In genomic region chr2:181891966-181892794, GRCh38 we compare ENCODE assay signal across 8 cellular contexts. TPM values are rescaled to one million over a fixed set of nuclear protein-coding genes. Genes with fewer than 3 reads are reported as not detected.
DNase-seq lines count a peak whose midpoint lies in the region; ATAC-seq, FAIRE-seq and TF ChIP-seq lines count a peak whose summit lies in the region.

No MANE protein-coding gene starts in this region.

- H3K9me3 ChIP-seq in HepG2 (ENCODE audit: low read length), result no peaks in the 10 kb centered on the region

- intact Hi-C loops in HepG2 (cut with micrococcal nuclease; ENCODE audit: unreplicated experiment), result loop anchor here (2.0 to 10.0 kb wide), 4 partner anchors 15 to 823 kb away; partner anchors contain the start of gene DNAJC10

- H3K4me1 ChIP-seq in HepG2 (ENCODE audit: insufficient read depth, low read length), result peaks cover 59% of the 10 kb centered on the region

- no peak for DNase-seq in AG09309 (ENCODE audit: low read depth)
- DNase-seq in NCI-H345 (lab: John Stamatoyannopoulos, UW), result peak; percentile 63
- DNase-seq in activated CD4-positive, alpha-beta T cell treated with anti-CD3 and anti-CD28 coated beads for 4 hours, result peak; percentile 50
- peak; percentile 88 for DNase-seq in coronary artery (ENCODE audit: low spot score)
- DNase-seq in HepG2 (ENCODE audit: low spot score), result peak; percentile 72
- peak; percentile 40 to 42 for DNase-seq in stimulated activated CD4-positive, alpha-beta T cell treated with anti-CD3 and anti-CD28 coated beads, Interleukin-4, amount 100 ng/mL, for 48 hours (ENCODE audit: low read depth in 2 of 2)

- under 1% methylated on average over 55 of the region's 83 CpGs for WGBS in HepG2 (ENCODE audit: low lambda C conversion rate)

- H3K27ac ChIP-seq in coronary artery (peak overlapping the region; percentile 95 to 99), HepG2 (ENCODE audit: extremely low read length, insufficient read depth, low read length) (peak overlapping the region; percentile 96)

- H3K9ac ChIP-seq in HepG2 (ENCODE audit: insufficient read depth, low read depth, low read length), result peak overlapping the region; percentile 93

- H3K36me3 ChIP-seq in HepG2 (replicated peaks in 1 of 2; ENCODE audit: control insufficient read depth in 1 of 2, insufficient read depth in 2 of 2, low read length in 2 of 2), result peaks cover 0 to 6% of the 10 kb centered on the region in 2 experiments; a peak in 1 of 5 replicates

- BruUV-seq in HepG2 (replicated peaks; lab: Mats Ljungman, UMichigan), result TSS peak; percentile 75

- TF ChIP-seq EP300 in HepG2 (IDR thresholded peaks at IDR 0.05; ENCODE audit: low read depth in 2 of 2, low read length in 2 of 2) (no peak), HepG2 (CRISPR knock-in tag; IDR thresholded peaks at IDR 0.05; ENCODE audit: borderline replicate concordance) (no peak)

- TF ChIP-seq POLR2A in HepG2 (IDR thresholded peaks at IDR 0.05; ENCODE audit: insufficient read depth in 1 of 2, low read depth in 2 of 2, low read length in 2 of 2), result peak; percentile 66 to 91

- H3K4me3 ChIP-seq in AG09309 (ENCODE audit: control insufficient read depth, low read depth, low read length) (peak overlapping the region; percentile 87), coronary artery (peak overlapping the region; percentile 86), HepG2 (replicated peaks in 1 of 3; ENCODE audit: insufficient read depth in 1 of 3, low read depth in 2 of 3, low read length in 3 of 3) (peak overlapping the region; percentile 79 to 96 (median 80))

- H3K79me2 ChIP-seq in HepG2 (ENCODE audit: insufficient read depth, low read length), result peaks cover 45% of the 10 kb centered on the region

- peaks cover 4% of the 10 kb centered on the region; the same call in 1 of the 2 replicates for H4K20me1 ChIP-seq in HepG2 (ENCODE audit: insufficient read depth, low read length)

- no peaks in the 10 kb centered on the region for H3K27me3 ChIP-seq in HepG2 (ENCODE audit: control insufficient read depth in 1 of 2, insufficient read depth in 2 of 2, low read length in 2 of 2)

- peak; percentile 35; the same call in 1 of the 2 replicates for TF ChIP-seq RAD21 in HepG2 (CRISPR knock-in tag; IDR thresholded peaks at IDR 0.05)

- TF ChIP-seq CTCF in AG09309 (IDR thresholded peaks at IDR 0.05; ENCODE audit: control insufficient read depth, insufficient read depth, low read depth, low read length, missing control alignments) (no peak), coronary artery (IDR thresholded peaks at IDR 0.05) (no peak), HepG2 (CRISPR knock-in tag; IDR thresholded peaks at IDR 0.05) (peak; percentile 63)

- H3K4me2 ChIP-seq in HepG2 (ENCODE audit: low read depth, low read length), result peak overlapping the region; percentile 83

- no peak for FAIRE-seq in HepG2 (lab: Jason Lieb, UNC)

- in situ Hi-C loops in HepG2 (cut with HindIII; ENCODE audit: extremely low pct_ligation_motif_present, low pct_unique_long_range_greater_than_20kb), result loop anchor here (5.0 kb wide), 1 partner anchor 140 kb away; no protein-coding TSS in a partner anchor

- ATAC-seq in GM18867 (IDR thresholded peaks at IDR 0.05; ENCODE audit: unreplicated experiment), result peak; percentile 58
- peak; percentile 44 for ATAC-seq in HG03095 (IDR thresholded peaks at IDR 0.05; ENCODE audit: unreplicated experiment)
- ATAC-seq in HepG2, result peak; percentile 87

- CTCF ChIA-PET in HepG2 (lab: Yijun Ruan, JAX; ENCODE audit: low intra/inter-chr PET ratio, low total read pairs), result interaction anchor here (0.7 to 1.1 kb wide), 3 partner anchors 10 to 149 kb away, joined by 4 read pairs; no protein-coding TSS in a partner anchor

- H2AFZ ChIP-seq in HepG2 (ENCODE audit: low read length), result no peak overlapping the region

- POLR2A ChIA-PET in HepG2 (lab: Yijun Ruan, JAX), result interaction anchor here (0.8 to 1.9 kb wide), 5 partner anchors 8 to 105 kb away, joined by 3 to 7 read pairs (median 4); no protein-coding TSS in a partner anchor

TF ChIP-seq in HepG2, 621 proteins besides CTCF, POLR2A, EP300 and RAD21 (continues in another document):
- TF ChIP-seq, protein P1, sequence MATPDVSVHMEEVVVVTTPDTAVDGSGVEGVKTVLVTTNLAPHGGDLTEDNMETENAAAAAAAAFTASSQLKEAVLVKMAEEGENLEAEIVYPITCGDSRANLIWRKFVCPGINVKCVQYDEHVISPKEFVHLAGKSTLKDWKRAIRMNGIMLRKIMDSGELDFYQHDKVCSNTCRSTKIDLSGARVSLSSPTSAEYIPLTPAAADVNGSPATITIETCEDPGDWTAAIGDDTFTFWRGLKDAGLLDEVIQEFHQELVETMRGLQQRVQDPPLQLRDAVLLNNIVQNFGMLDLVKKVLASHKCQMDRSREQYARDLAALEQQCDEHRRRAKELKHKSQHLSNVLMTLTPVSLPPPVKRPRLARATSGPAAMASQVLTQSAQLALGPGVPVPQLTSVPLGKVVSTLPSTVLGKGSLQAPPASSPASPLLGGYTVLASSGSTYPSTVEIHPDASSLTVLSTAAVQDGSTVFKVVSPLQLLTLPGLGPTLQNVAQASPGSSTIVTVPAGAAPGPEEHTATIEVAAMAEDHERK (CRISPR knock-in tag; IDR thresholded peaks at IDR 0.05; ENCODE audit: low read depth), result no peak
- TF ChIP-seq DNMT1 (CRISPR knock-in tag; IDR thresholded peaks at IDR 0.05), result 0 out of 2 replicates have a peak, but pooled peaks have one; percentile 72
- TF ChIP-seq ZNF530 (CRISPR knock-in tag; IDR thresholded peaks at IDR 0.05; ENCODE audit: low read depth), result no peak
- TF ChIP-seq MZF1 (CRISPR knock-in tag; IDR thresholded peaks at IDR 0.05; ENCODE audit: borderline replicate concordance), result no peak
- no peak for TF ChIP-seq THYN1 (CRISPR knock-in tag; IDR thresholded peaks at IDR 0.05; ENCODE audit: borderline replicate concordance, low read depth)
- peak; percentile 97 for TF ChIP-seq SRY (CRISPR knock-in tag; IDR thresholded peaks at IDR 0.05)
- TF ChIP-seq RCOR2 (CRISPR knock-in tag; IDR thresholded peaks at IDR 0.05), result peak; percentile 37; the same call in 1 of the 2 replicates
- TF ChIP-seq ZNF253 (CRISPR knock-in tag; IDR thresholded peaks at IDR 0.05; ENCODE audit: borderline replicate concordance), result peak; percentile 92; the same call in 1 of the 2 replicates
- peak; percentile 95 for TF ChIP-seq ZNF275 (CRISPR knock-in tag; IDR thresholded peaks at IDR 0.05; ENCODE audit: borderline replicate concordance)
- no peak; the same call in 1 of the 2 replicates for TF ChIP-seq KLF15 (CRISPR knock-in tag; IDR thresholded peaks at IDR 0.05; ENCODE audit: borderline replicate concordance)
- peak; percentile 69; the same call in 1 of the 2 replicates for TF ChIP-seq ERF (CRISPR knock-in tag; IDR thresholded peaks at IDR 0.05)
- no peak for TF ChIP-seq DBP (CRISPR knock-in tag; IDR thresholded peaks at IDR 0.05; ENCODE audit: not compliant biosample characterization)
- TF ChIP-seq POLR2AphosphoS5 (IDR thresholded peaks at IDR 0.05; ENCODE audit: low read depth, low read length), result peak; percentile 26; the same call in 1 of the 2 replicates

RNA-seq across cellular contexts. Expression of gene ITPRID2, which starts 0.7 kb away (rescaled TPM):
- 61.4 and 62.3 TPM in 2 replicates for total RNA-seq in HepG2 (2016; rRNA removed; fragmentation: Illumina TruSeq; extraction: Trizol)
- 20.6 and 24.7 TPM in 2 replicates for total RNA-seq in HepG2 (2016; cell fraction: cytosol; rRNA removed; fragmentation: Illumina TruSeq; extraction: Trizol; ENCODE audit: low read depth)
- 58.6 TPM in 2 replicates for total RNA-seq in HepG2 (2016; cell fraction: insoluble cytoplasmic fraction; rRNA removed; fragmentation: Illumina TruSeq; extraction: Trizol)
- total RNA-seq in HepG2 (2016; cell fraction: membrane; rRNA removed; fragmentation: Illumina TruSeq; extraction: Trizol), result 55.8 and 67.6 TPM in 2 replicates
- 88.9 and 104 TPM in 2 replicates for total RNA-seq in HepG2 (2016; cell fraction: nucleus; rRNA removed; fragmentation: Illumina TruSeq; extraction: Trizol)
- polyA plus RNA-seq in HepG2 (2011; rRNA removed), result 35.3 and 44.8 TPM in 2 replicates
- 18.4 and 22.5 TPM in 2 replicates for polyA plus RNA-seq in HepG2 (2011; cell fraction: cytosol; rRNA removed)
- polyA plus RNA-seq in HepG2 (2011; cell fraction: nucleus; rRNA removed), result 53.6 and 55.5 TPM in 2 replicates
- 46.5 and 98.8 TPM in 2 replicates for polyA plus RNA-seq in HepG2 (2012)
- polyA plus RNA-seq in HepG2 (2016; cell fraction: cytosol; fragmentation: Illumina TruSeq; extraction: Trizol; ENCODE audit: low read depth), result 11.8 and 15.3 TPM in 2 replicates
- polyA plus RNA-seq in HepG2 (2016; cell fraction: insoluble cytoplasmic fraction; fragmentation: Illumina TruSeq; extraction: Trizol; ENCODE audit: low read depth), result 41.0 and 41.5 TPM in 2 replicates
- polyA plus RNA-seq in HepG2 (2016; cell fraction: membrane; fragmentation: Illumina TruSeq; extraction: Trizol; ENCODE audit: low read depth), result 30.8 and 35.3 TPM in 2 replicates
- 84.9 and 97.5 TPM in 2 replicates for polyA plus RNA-seq in HepG2 (2016; cell fraction: nucleus; fragmentation: Illumina TruSeq; extraction: Trizol; ENCODE audit: insufficient read depth, low read depth)
- 41.9 and 108 TPM in 2 replicates for polyA minus RNA-seq in HepG2 (2011; rRNA and poly(A)+ RNA removed; ENCODE audit: low replicate concordance)
- 29.6 and 32.2 TPM in 2 replicates for polyA minus RNA-seq in HepG2 (2011; cell fraction: cytosol; rRNA and poly(A)+ RNA removed)
- polyA minus RNA-seq in HepG2 (2011; cell fraction: nucleus; rRNA and poly(A)+ RNA removed), result 110 and 150 TPM in 2 replicates
